In the genomic region with DNA sequence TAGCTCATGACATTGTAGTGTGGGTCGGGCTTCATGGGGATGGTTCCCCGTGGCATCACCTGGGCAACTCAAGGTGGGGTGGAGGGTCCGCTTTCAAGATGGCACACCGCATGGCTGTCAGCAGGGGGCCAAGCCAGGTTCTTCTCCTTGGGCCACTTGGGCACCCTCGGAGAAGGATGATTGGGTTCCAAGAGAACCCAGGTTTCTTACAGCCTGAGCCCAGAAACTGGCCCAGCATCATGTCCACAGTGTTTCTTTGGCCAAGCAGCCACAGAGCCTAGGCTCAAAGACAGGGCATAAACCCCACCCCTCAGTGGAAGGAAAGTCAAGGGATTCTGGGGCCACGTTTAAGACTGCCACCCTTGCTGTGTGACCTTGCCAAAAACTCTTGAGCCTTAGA, we compare ENCODE assay signal across 21 cellular contexts.
A peak's percentile ranks its signal among the peaks of the same experiment; 100 is the strongest.
DNase-seq lines count a peak whose midpoint lies in the region; ATAC-seq and TF ChIP-seq lines count a peak whose summit lies in the region.
"Had no signal": no experiment of that assay in that cellular context is flagged by ENCODE, and none has a peak within 500 bp of the region (broad histone marks: within the 10 kb centered on the region; RNA-seq: fewer than 3 reads in every experiment).

No MANE protein-coding gene starts in this region.

- intact Hi-C loops in CD14-positive monocyte (cut with micrococcal nuclease) = no loop called here
- intact Hi-C loops in OCI-LY7 (cut with micrococcal nuclease; ENCODE audit: unreplicated experiment) = no loop called here
- intact Hi-C loops in tibial artery (cut with DNase I; ENCODE audit: low total_unique reads) = no loop called here

- H3K9me3 ChIP-seq in DOHH2 (ENCODE audit: control insufficient read depth, insufficient read depth, low read length) (no peaks in the 10 kb centered on the region), OCI-LY7 (ENCODE audit: low read length) (no peaks in the 10 kb centered on the region), HAP-1 (no peaks in the 10 kb centered on the region), tibial artery (no peaks in the 10 kb centered on the region)

- H3K27ac ChIP-seq in DOHH2 (ENCODE audit: low read depth, low read length) (no peak overlapping the region), OCI-LY7 (ENCODE audit: low read depth, low read length, poor library complexity, severe bottlenecking) (no peak overlapping the region), tibial artery (no peak overlapping the region)
- H3K27ac ChIP-seq: heart left ventricle had no signal

- H3K4me3 ChIP-seq in DOHH2 (ENCODE audit: low read length) = no peak overlapping the region
- H3K4me3 ChIP-seq in OCI-LY7 (ENCODE audit: low read depth, low read length, poor library complexity, severe bottlenecking) = no peak overlapping the region
- no peak overlapping the region for H3K4me3 ChIP-seq in HAP-1
- no peak overlapping the region for H3K4me3 ChIP-seq in tibial artery
- H3K4me3 ChIP-seq: heart left ventricle had no signal

- no peaks in the 10 kb centered on the region for H3K27me3 Mint-ChIP-seq in CD14-positive monocyte (ENCODE audit: low read depth in 3 of 3)
- H3K27me3 Mint-ChIP-seq in glutamatergic neuron (ENCODE audit: unreplicated experiment) = no peaks in the 10 kb centered on the region
- H3K27me3 Mint-ChIP-seq: activated B cell treated with CpG ODN at 0.5 μM for 24 hours had no signal

- CTCF ChIA-PET in OCI-LY7 (lab: Charles Lee; ENCODE audit: unreplicated experiment) = interaction anchor here (0.6 kb wide), 1 partner anchor 303 kb away, joined by 3 read pairs; no protein-coding TSS in a partner anchor

- POLR2A ChIA-PET in OCI-LY7 (lab: Charles Lee) = interaction anchor here (0.6 kb wide), 1 partner anchor 270 kb away, joined by 5 read pairs; no protein-coding TSS in a partner anchor

- H3K9me3 Mint-ChIP-seq in CD14-positive monocyte (peaks cover 0 to 1% (median 0%) of the 10 kb centered on the region in 7 donors), glutamatergic neuron (ENCODE audit: unreplicated experiment) (no peaks in the 10 kb centered on the region)
- H3K9me3 Mint-ChIP-seq: activated B cell treated with CpG ODN at 0.5 μM for 24 hours; effector memory CD8-positive, alpha-beta T cell; immature natural killer cell; stimulated activated naive B cell treated with anti-CD40 and anti-IgM and Interleukin-4, amounts not matched to agents 10 μg/mL and 1 μg/mL and 100 μg/mL, for 72 hours; T-helper 2 cell treated with Interferon-gamma antibody and Interleukin-4, amounts not matched to agents 5 μg/mL and 100 μg/mL, for 36 hours had no signal

- H3K4me1 ChIP-seq in DOHH2 (ENCODE audit: control insufficient read depth, low read length) (no peaks in the 10 kb centered on the region), OCI-LY7 (ENCODE audit: insufficient read depth, low read length, poor library complexity, severe bottlenecking) (no peaks in the 10 kb centered on the region), HAP-1 (peaks cover 17% of the 10 kb centered on the region), tibial artery (peaks cover 0 to 5% (median 0%) of the 10 kb centered on the region in 4 donors)

- H3K79me2 ChIP-seq in DOHH2 (ENCODE audit: control insufficient read depth, low read length) = no peaks in the 10 kb centered on the region
- H3K79me2 ChIP-seq in OCI-LY7 (ENCODE audit: insufficient read depth, low read depth, low read length) = no peaks in the 10 kb centered on the region

- H3K4me3 Mint-ChIP-seq in CD14-positive monocyte = no peak overlapping the region
- no peak overlapping the region for H3K4me3 Mint-ChIP-seq in glutamatergic neuron (ENCODE audit: unreplicated experiment)
- H3K4me3 Mint-ChIP-seq: activated B cell treated with CpG ODN at 0.5 μM for 24 hours; effector memory CD8-positive, alpha-beta T cell; immature natural killer cell; stimulated activated naive B cell treated with anti-CD40 and anti-IgM and Interleukin-4, amounts not matched to agents 10 μg/mL and 1 μg/mL and 100 μg/mL, for 72 hours; T-helper 2 cell treated with Interferon-gamma antibody and Interleukin-4, amounts not matched to agents 5 μg/mL and 100 μg/mL, for 36 hours had no signal

- in situ Hi-C loops in HAP-1 (cut with MboI; ENCODE audit: low sequenced_read_pairs) = no loop called here

- no peak overlapping the region for H3K4me2 ChIP-seq in DOHH2 (ENCODE audit: low read length)
- no peak overlapping the region for H3K4me2 ChIP-seq in OCI-LY7 (ENCODE audit: low read length)

- H3K36me3 Mint-ChIP-seq in CD14-positive monocyte (no peaks in the 10 kb centered on the region), glutamatergic neuron (ENCODE audit: unreplicated experiment) (no peaks in the 10 kb centered on the region)
- H3K36me3 Mint-ChIP-seq: immature natural killer cell; stimulated activated naive B cell treated with anti-CD40 and anti-IgM and Interleukin-4, amounts not matched to agents 10 μg/mL and 1 μg/mL and 100 μg/mL, for 72 hours had no signal

- H3K27me3 ChIP-seq in DOHH2 (ENCODE audit: control insufficient read depth, low read length) = no peaks in the 10 kb centered on the region
- no peaks in the 10 kb centered on the region for H3K27me3 ChIP-seq in HAP-1 (ENCODE audit: low read depth)
- peaks cover 0 to 3% of the 10 kb centered on the region in 2 donors for H3K27me3 ChIP-seq in tibial artery
- H3K27me3 ChIP-seq: heart left ventricle had no signal

- TF ChIP-seq CTCF in CD14-positive monocyte (IDR thresholded peaks at IDR 0.05) (peak; percentile 18), DOHH2 (IDR thresholded peaks at IDR 0.05; ENCODE audit: low read depth, low read length, poor library complexity, severe bottlenecking) (peak; percentile 36), OCI-LY7 (conservative IDR thresholded peaks at IDR 0.05; ENCODE audit: low read length) (0 out of 2 replicates have a peak, but pooled peaks have one; percentile 8), glutamatergic neuron (IDR thresholded peaks at IDR 0.05; ENCODE audit: partially characterized antibody, unreplicated experiment) (peak; percentile 45), tibial artery (IDR thresholded peaks at IDR 0.05) (no peak)

- H3K4me1 Mint-ChIP-seq in CD14-positive monocyte (no peaks in the 10 kb centered on the region), glutamatergic neuron (ENCODE audit: low read depth, unreplicated experiment) (peaks cover 6% of the 10 kb centered on the region)
- H3K4me1 Mint-ChIP-seq: activated B cell treated with CpG ODN at 0.5 μM for 24 hours; immature natural killer cell; stimulated activated naive B cell treated with anti-CD40 and anti-IgM and Interleukin-4, amounts not matched to agents 10 μg/mL and 1 μg/mL and 100 μg/mL, for 72 hours had no signal

- H4K20me1 ChIP-seq in DOHH2 (ENCODE audit: control insufficient read depth, insufficient read depth, low read depth, low read length) (no peaks in the 10 kb centered on the region), OCI-LY7 (ENCODE audit: insufficient read depth, low read length) (no peaks in the 10 kb centered on the region)

- peak overlapping the region in 1 of 7 donors; percentile 12 for H3K27ac Mint-ChIP-seq in CD14-positive monocyte
- H3K27ac Mint-ChIP-seq in glutamatergic neuron (ENCODE audit: unreplicated experiment) = no peak overlapping the region
- H3K27ac Mint-ChIP-seq: activated B cell treated with CpG ODN at 0.5 μM for 24 hours; effector memory CD8-positive, alpha-beta T cell; immature natural killer cell; stimulated activated naive B cell treated with anti-CD40 and anti-IgM and Interleukin-4, amounts not matched to agents 10 μg/mL and 1 μg/mL and 100 μg/mL, for 72 hours; T-helper 2 cell treated with Interferon-gamma antibody and Interleukin-4, amounts not matched to agents 5 μg/mL and 100 μg/mL, for 36 hours had no signal

- DNase-seq in CD14-positive monocyte (ENCODE audit: low spot score) = no peak
- DNase-seq in OCI-LY7 (ENCODE audit: low spot score) = no peak
- no peak for DNase-seq in glutamatergic neuron
- DNase-seq in HAP-1 (ENCODE audit: low spot score in 2 of 2) = no peak
- no peak for DNase-seq in tibial artery
- DNase-seq: activated gamma-delta T cell; amygdala; cerebellar nuclear complex; COR-L47; effector memory CD8-positive, alpha-beta T cell; GOT3; heart left ventricle; immature natural killer cell; NCI-H1417 treated with DMSO at 0.1 percent for 48 hours; NCI-H526 treated with DMSO at 0.1 percent for 48 hours; PC-3; stimulated activated naive B cell treated with anti-CD40 and anti-IgM and Interleukin-4, amounts not matched to agents 10 μg/mL and 1 μg/mL and 100 μg/mL, for 72 hours had no signal

- H3K9me2 ChIP-seq in DOHH2 (replicated peaks; ENCODE audit: control insufficient read depth, low read length) (no peaks in the 10 kb centered on the region), OCI-LY7 (ENCODE audit: insufficient read depth, low read length) (no peaks in the 10 kb centered on the region)

- no TSS peak for BruUV-seq in OCI-LY7 (replicated peaks; lab: Mats Ljungman, UMichigan)

- no peaks in the 10 kb centered on the region for H3F3A ChIP-seq in DOHH2 (ENCODE audit: control insufficient read depth, insufficient read depth)

- H3K36me3 ChIP-seq in DOHH2 (ENCODE audit: control insufficient read depth, low read length) (no peaks in the 10 kb centered on the region), OCI-LY7 (ENCODE audit: insufficient read depth, low read length) (no peaks in the 10 kb centered on the region), HAP-1 (replicated peaks) (no peaks in the 10 kb centered on the region), tibial artery (no peaks in the 10 kb centered on the region)
- H3K36me3 ChIP-seq: heart left ventricle had no signal

- ATAC-seq in HG03175 (IDR thresholded peaks at IDR 0.05; ENCODE audit: unreplicated experiment) = no peak
- ATAC-seq: effector memory CD8-positive, alpha-beta T cell; PC-3; stimulated activated naive B cell treated with anti-CD40 and anti-IgM and Interleukin-4, amounts not matched to agents 10 μg/mL and 1 μg/mL and 100 μg/mL, for 72 hours had no signal

- H2AFZ ChIP-seq in OCI-LY7 (ENCODE audit: low read length) = no peak overlapping the region

Comparison
In these comparisons a context has a peak if more than half of its experiments do, and no peak if none do; other contexts are left out.
1. CTCF ChIP-seq: peak in CD14-positive monocyte (single experiment), DOHH2 (single experiment), OCI-LY7 (single experiment) and glutamatergic neuron (single experiment); none in tibial artery (0 of 2).